ENCODE assay signal across 9 cellular contexts in genomic region chr1:7470904-7471638, GRCh38.
DNase-seq lines count a peak whose midpoint lies in the region; ATAC-seq and TF ChIP-seq lines count a peak whose summit lies in the region.
"Had no signal": no experiment of that assay in that cellular context is flagged by ENCODE, and none has a peak within 500 bp of the region (broad histone marks: within the 10 kb centered on the region; RNA-seq: fewer than 3 reads in every experiment).

No MANE protein-coding gene starts in this region.

- H3K36me3 ChIP-seq in left lung (no peaks in the 10 kb centered on the region), aorta (ENCODE audit: control insufficient read depth in 1 of 2, insufficient read depth in 2 of 2, low read length in 1 of 2) (no peaks in the 10 kb centered on the region)

- H3K9me3 ChIP-seq in left lung (no peaks in the 10 kb centered on the region), aorta (ENCODE audit: control insufficient read depth, low read length) (no peaks in the 10 kb centered on the region)
- H3K9me3 ChIP-seq: Caco-2 had no signal

- H3K4me1 Mint-ChIP-seq in WTC11: no peaks in the 10 kb centered on the region

- WGBS in aorta, 2 donors: 23 to 29% methylated on average over 12 of the region's 12 CpGs

- H3K27ac Mint-ChIP-seq in WTC11: no peak overlapping the region

- ATAC-seq in left lung (peak; percentile 66), aorta (ENCODE audit: low FRiP score) (peak; percentile 73), WTC11 (no peak)

- intact Hi-C loops in left lung (cut with DNase I): no loop called here
- intact Hi-C loops in aorta (cut with DNase I): no loop called here

- CTCF ChIA-PET in WTC11 (lab: Charles Lee): interaction anchor here (1.0 kb wide), 1 partner anchor 69 kb away, joined by 3 read pairs; no protein-coding TSS in a partner anchor

- DNase-seq in stimulated activated CD4-positive, alpha-beta T cell treated with anti-CD3 and anti-CD28 coated beads, Interleukin-1b, Interleukin-23, amount 100 ng/mL, for 48 hours: peak; percentile 6
- no peak for DNase-seq in stimulated activated CD4-positive, alpha-beta T cell treated with anti-CD3 and anti-CD28 coated beads, Interleukin-12 subunit alpha, Interleukin-12 subunit beta, amount 100 ng/mL, for 4 hours
- DNase-seq in brain pericyte (ENCODE audit: low read depth, low spot score): peak; percentile 82
- peak; percentile 85 to 87 for DNase-seq in left lung
- peak; percentile 92 to 94 for DNase-seq in aorta
- no peak for DNase-seq in HuH-7.5 (ENCODE audit: low spot score)
- no peak for DNase-seq in hippocampal formation (lab: John Stamatoyannopoulos, UW)
- no peak for DNase-seq in WTC11 (ENCODE audit: low spot score)
- DNase-seq: Caco-2 had no signal

- H3K36me3 Mint-ChIP-seq in WTC11: no peaks in the 10 kb centered on the region

- no peak overlapping the region for H3K4me3 Mint-ChIP-seq in WTC11

- no peak for TF ChIP-seq CTCF in left lung (IDR thresholded peaks at IDR 0.05)
- TF ChIP-seq CTCF in WTC11 (IDR thresholded peaks at IDR 0.05): no peak

- H3K4me1 ChIP-seq in left lung (peaks cover 10 to 11% of the 10 kb centered on the region in 2 donors), aorta (ENCODE audit: control insufficient read depth in 1 of 2, insufficient read depth in 2 of 2, low read length in 2 of 2) (peaks cover 0 to 1% of the 10 kb centered on the region in 2 donors)
- H3K4me1 ChIP-seq: Caco-2 had no signal

- H3K4me3 ChIP-seq in left lung: no peak overlapping the region
- no peak overlapping the region for H3K4me3 ChIP-seq in aorta (ENCODE audit: low read length in 2 of 2)

- H3K9me3 Mint-ChIP-seq in WTC11: no peaks in the 10 kb centered on the region

- H3K27ac ChIP-seq in left lung (peak overlapping the region; percentile 71 to 86), aorta (ENCODE audit: low read depth in 1 of 2, low read length in 2 of 2) (peak overlapping the region in 1 of 2 donors; percentile 67)

- H3K27me3 ChIP-seq in left lung (no peaks in the 10 kb centered on the region), aorta (ENCODE audit: control insufficient read depth in 1 of 2, insufficient read depth in 2 of 2, low read length in 1 of 2) (no peaks in the 10 kb centered on the region)

- no peaks in the 10 kb centered on the region; the same call in 1 of the 2 replicates for H3K27me3 Mint-ChIP-seq in WTC11 (ENCODE audit: low read depth)

- POLR2A ChIA-PET in WTC11 (lab: Charles Lee): no interaction called here

TF ChIP-seq in WTC11, 78 proteins besides CTCF, POLR2A, EP300 and RAD21:
- TF ChIP-seq MXD4 (CRISPR knock-in tag; IDR thresholded peaks at IDR 0.05; ENCODE audit: borderline replicate concordance): no peak

Comparison
In these comparisons a context has a peak if more than half of its experiments do, and no peak if none do; other contexts are left out.
1. DNase-seq: peak in stimulated activated CD4-positive, alpha-beta T cell treated with anti-CD3 and anti-CD28 coated beads, Interleukin-1b, Interleukin-23, amount 100 ng/mL, for 48 hours (single experiment), brain pericyte (single experiment), left lung (2 of 2) and aorta (2 of 2); none in stimulated activated CD4-positive, alpha-beta T cell treated with anti-CD3 and anti-CD28 coated beads, Interleukin-12 subunit alpha, Interleukin-12 subunit beta, amount 100 ng/mL, for 4 hours (single experiment), HuH-7.5 (single experiment), hippocampal formation (0 of 2) and WTC11 (single experiment).